ENCODE assay signal across 8 cellular contexts in genomic region chr3:184513276-184514150, GRCh38. TPM values are rescaled to one million over a fixed set of nuclear protein-coding genes. Genes with fewer than 3 reads are reported as not detected.
DNase-seq lines count a peak whose midpoint lies in the region; ATAC-seq and TF ChIP-seq lines count a peak whose summit lies in the region.

No MANE protein-coding gene starts in this region.

- H3K4me1 Mint-ChIP-seq in osteocyte (ENCODE audit: unreplicated experiment): peaks cover 9% of the 10 kb centered on the region

- POLR2A ChIA-PET in SK-N-SH (lab: Yijun Ruan, JAX): interaction anchor here (1.2 to 1.3 kb wide), 2 partner anchors 12 to 142 kb away, joined by 4 to 7 read pairs; no protein-coding TSS in a partner anchor

- no peak for TF ChIP-seq EP300 in SK-N-SH (IDR thresholded peaks at IDR 0.05; ENCODE audit: borderline replicate concordance in 1 of 2, low read depth in 1 of 2, low read length in 1 of 2)

- no peak overlapping the region for H3K9ac ChIP-seq in SK-N-SH

- TF ChIP-seq POLR2A in testis (IDR thresholded peaks at IDR 0.05): no peak

- H3K36me3 Mint-ChIP-seq in activated naive CD4-positive, alpha-beta T cell treated with anti-CD3 and anti-CD28 coated beads, Interleukin-2, amount 50 U/mL, for 72 hours: peaks cover 0 to 6% of the 10 kb centered on the region in 2 donors
- H3K36me3 Mint-ChIP-seq in osteocyte (ENCODE audit: unreplicated experiment): peaks cover 6% of the 10 kb centered on the region

- no peaks in the 10 kb centered on the region for H3K9me2 ChIP-seq in SK-N-SH

- H4K20me1 ChIP-seq in SK-N-SH (ENCODE audit: insufficient read depth): no peaks in the 10 kb centered on the region

- no peaks in the 10 kb centered on the region for H3F3A ChIP-seq in SK-N-SH (replicated peaks; ENCODE audit: insufficient read depth)

- peak; percentile 99 to 100 for ATAC-seq in activated naive CD4-positive, alpha-beta T cell treated with anti-CD3 and anti-CD28 coated beads, Interleukin-2, amount 50 U/mL, for 72 hours
- ATAC-seq in Right ventricle myocardium inferior: peak; percentile 98

- H3K4me2 ChIP-seq in SK-N-SH: peak overlapping the region; percentile 79

- H3K27me3 ChIP-seq in HAP-1 (ENCODE audit: low read depth) (peaks cover 25% of the 10 kb centered on the region), SK-N-SH (ENCODE audit: insufficient read depth) (peaks cover 52% of the 10 kb centered on the region), testis (no peaks in the 10 kb centered on the region)

- peaks cover 82% of the 10 kb centered on the region for H3K27me3 Mint-ChIP-seq in osteocyte (ENCODE audit: unreplicated experiment)

- 2% methylated on average over 29 of the region's 69 CpGs for WGBS in SK-N-SH (ENCODE audit: low lambda C conversion rate)
- WGBS in testis, 2 donors: 2 to 13% methylated on average over 12 to 57 of the region's 69 CpGs

- no peak overlapping the region for H2AFZ ChIP-seq in SK-N-SH (ENCODE audit: low read depth)

- H3K4me3 ChIP-seq in HAP-1 (peak overlapping the region; percentile 21), SK-N-SH (ENCODE audit: low read depth in 2 of 2, low read length in 1 of 2) (peak overlapping the region; percentile 33 to 55), testis (peak overlapping the region; percentile 46 to 49)

- H3K9me3 ChIP-seq in HAP-1 (no peaks in the 10 kb centered on the region), SK-N-SH (no peaks in the 10 kb centered on the region), testis (no peaks in the 10 kb centered on the region)

- intact Hi-C loops in Right ventricle myocardium inferior (cut with DNase I) (loop anchor here (1.0 to 2.0 kb wide), 2 partner anchors 95 to 142 kb away; no protein-coding TSS in a partner anchor), testis (cut with DNase I; ENCODE audit: low total_unique reads) (no loop called here)

- no peaks in the 10 kb centered on the region for H3K79me2 ChIP-seq in SK-N-SH (ENCODE audit: insufficient read depth)

- no peak overlapping the region for H3K27ac Mint-ChIP-seq in activated naive CD4-positive, alpha-beta T cell treated with anti-CD3 and anti-CD28 coated beads, Interleukin-2, amount 50 U/mL, for 72 hours
- no peak overlapping the region for H3K27ac Mint-ChIP-seq in osteocyte (ENCODE audit: unreplicated experiment)

- in situ Hi-C loops in HAP-1 (cut with MboI; ENCODE audit: low sequenced_read_pairs): no loop called here

- peak; percentile 81 for TF ChIP-seq RAD21 in SK-N-SH (IDR thresholded peaks at IDR 0.05; ENCODE audit: low read length)

- TF ChIP-seq CTCF in SK-N-SH (IDR thresholded peaks at IDR 0.05) (peak; percentile 76), osteocyte (IDR thresholded peaks at IDR 0.05) (peak; percentile 88), testis (IDR thresholded peaks at IDR 0.05) (peak; percentile 60 to 86 (median 75))

- CTCF ChIA-PET in SK-N-SH (lab: Yijun Ruan, JAX): interaction anchor here (0.5 to 7.3 kb wide), 55 partner anchors 9 to 685 kb away, joined by 3 to 142 read pairs (median 5); partner anchors contain the start of genes EPHB3 and THPO

- H3K36me3 ChIP-seq in HAP-1 (replicated peaks): no peaks in the 10 kb centered on the region
- no peaks in the 10 kb centered on the region for H3K36me3 ChIP-seq in SK-N-SH (replicated peaks in 1 of 2; ENCODE audit: control insufficient read depth in 1 of 2, insufficient read depth in 2 of 2, low read length in 1 of 2)
- H3K36me3 ChIP-seq in testis (ENCODE audit: low read depth, missing control alignments): no peaks in the 10 kb centered on the region

- peaks cover 7% of the 10 kb centered on the region for H3K4me1 ChIP-seq in HAP-1
- peaks cover 0 to 7% of the 10 kb centered on the region in 2 experiments; a peak in 1 of 4 replicates for H3K4me1 ChIP-seq in SK-N-SH (ENCODE audit: control insufficient read depth in 1 of 2, insufficient read depth in 2 of 2, low read depth in 1 of 2, low read length in 1 of 2)
- H3K4me1 ChIP-seq in testis: peaks cover 5% of the 10 kb centered on the region

- no peak overlapping the region for H3K27ac ChIP-seq in SK-N-SH (ENCODE audit: low read depth in 2 of 2, low read length in 1 of 2)
- no peak overlapping the region for H3K27ac ChIP-seq in testis

- H3K4me3 Mint-ChIP-seq in osteocyte (ENCODE audit: unreplicated experiment): peak overlapping the region; percentile 58

- DNase-seq in DMS153 (lab: John Stamatoyannopoulos, UW): peak; percentile 33
- DNase-seq in HAP-1 (ENCODE audit: low spot score in 2 of 2): peak; percentile 79 to 94
- DNase-seq in NAMALWA (ENCODE audit: low spot score): peak; percentile 83
- DNase-seq in SK-N-SH: peak; percentile 94
- peak; percentile 78 to 87 for DNase-seq in activated naive CD4-positive, alpha-beta T cell treated with anti-CD3 and anti-CD28 coated beads, Interleukin-2, amount 50 U/mL, for 72 hours (ENCODE audit: low spot score in 2 of 2)
- peak; percentile 90 for DNase-seq in Right ventricle myocardium inferior (ENCODE audit: missing footprints)
- peak; percentile 94 for DNase-seq in osteocyte (ENCODE audit: extremely low spot score, unreplicated experiment)
- peak; percentile 93 for DNase-seq in testis

- no peaks in the 10 kb centered on the region for H3K9me3 Mint-ChIP-seq in activated naive CD4-positive, alpha-beta T cell treated with anti-CD3 and anti-CD28 coated beads, Interleukin-2, amount 50 U/mL, for 72 hours
- peaks cover 7% of the 10 kb centered on the region for H3K9me3 Mint-ChIP-seq in osteocyte (ENCODE audit: unreplicated experiment)

TF ChIP-seq in SK-N-SH, 30 proteins besides CTCF, POLR2A, EP300 and RAD21:
- TF ChIP-seq YY1 (IDR thresholded peaks at IDR 0.05; ENCODE audit: low read depth) (0 out of 2 replicates have a peak, but pooled peaks have one; percentile 20), NFIC (IDR thresholded peaks at IDR 0.05; ENCODE audit: borderline replicate concordance) (no peak), RCOR1 (IDR thresholded peaks at IDR 0.05; ENCODE audit: low read length) (0 out of 2 replicates have a peak, but pooled peaks have one; percentile 33), FOXJ3 (CRISPR knock-in tag; IDR thresholded peaks at IDR 0.05) (no peak), SMC3 (IDR thresholded peaks at IDR 0.05; ENCODE audit: low read depth, low read length) (peak; percentile 79)

RNA-seq across cellular contexts. Expression of gene EPHB3, which starts 48.1 kb away (rescaled TPM):
- polyA plus RNA-seq in SK-N-SH (2012; rRNA removed) (2.1 and 4.2 TPM in 2 replicates), testis (ENCODE audit: insufficient read depth, low read depth, low replicate concordance) (2.6 TPM)
- 1.5 and 2.0 TPM in 2 replicates for polyA plus RNA-seq in SK-N-SH (2012; cell fraction: cytosol; rRNA removed)
- polyA plus RNA-seq in SK-N-SH (2012; cell fraction: nucleus; rRNA removed): 10.0 and 14.1 TPM in 2 replicates
- total RNA-seq in activated naive CD4-positive, alpha-beta T cell treated with anti-CD3 and anti-CD28 coated beads, Interleukin-2, amount 50 U/mL, for 72 hours: under 1 TPM in 1 of 2 donors, not detected in 1; 0.19 TPM
- total RNA-seq in Right ventricle myocardium inferior (1.6 TPM), osteocyte (10.6 and 11.4 TPM in 2 replicates), testis (1 to 10 TPM; 2.0 to 2.3 TPM)

Comparison
In these comparisons a context has a peak if more than half of its experiments do, and no peak if none do; other contexts are left out.
1. DNase-seq: peak in every context shown above with its lines; median percentile 94 in SK-N-SH; 94 in osteocyte; 93 in testis; 90 in Right ventricle myocardium inferior; 86 in HAP-1; 83 in NAMALWA; 82 in activated naive CD4-positive, alpha-beta T cell treated with anti-CD3 and anti-CD28 coated beads, Interleukin-2, amount 50 U/mL, for 72 hours; 33 in DMS153.